Comparison of ENCODE assay signal across 10 cellular contexts in genomic region chr2:74392449-74392743, GRCh38. TPM values are rescaled to one million over a fixed set of nuclear protein-coding genes. Genes with fewer than 3 reads are reported as not detected.
DNase-seq lines count a peak whose midpoint lies in the region; ATAC-seq, FAIRE-seq and TF ChIP-seq lines count a peak whose summit lies in the region.
"Had no signal": no experiment of that assay in that cellular context is flagged by ENCODE, and none has a peak within 500 bp of the region (broad histone marks: within the 10 kb centered on the region; RNA-seq: fewer than 3 reads in every experiment).

No MANE protein-coding gene starts in this region.

- H3K9me3 Mint-ChIP-seq in CD8-positive, alpha-beta T cell, result no peaks in the 10 kb centered on the region
- no peaks in the 10 kb centered on the region for H3K9me3 Mint-ChIP-seq in endothelial cell (ENCODE audit: unreplicated experiment)

- no peak overlapping the region for H3K27ac Mint-ChIP-seq in CD8-positive, alpha-beta T cell
- peak overlapping the region; percentile 93 for H3K27ac Mint-ChIP-seq in endothelial cell (ENCODE audit: unreplicated experiment)

- TF ChIP-seq CTCF in CD8-positive, alpha-beta T cell (IDR thresholded peaks at IDR 0.05), result no peak
- TF ChIP-seq CTCF in endothelial cell (IDR thresholded peaks at IDR 0.05; ENCODE audit: unreplicated experiment) (no peak), osteoblast (IDR thresholded peaks at IDR 0.05; ENCODE audit: extremely low read depth, low read depth, low read length) (no peak), kidney (IDR thresholded peaks at IDR 0.05; ENCODE audit: borderline replicate concordance, extremely low read depth, insufficient read depth) (no peak)

- DNase-seq in CD8-positive, alpha-beta T cell, result no peak
- no peak for DNase-seq in MG63
- no peak for DNase-seq in endothelial cell (ENCODE audit: low spot score)
- DNase-seq in osteoblast (ENCODE audit: insufficient read length, low spot score, missing footprints), result no peak
- DNase-seq in kidney, result no peak
- DNase-seq in EL, result no peak

- H3K4me3 Mint-ChIP-seq in CD8-positive, alpha-beta T cell, result peak overlapping the region; percentile 99
- H3K4me3 Mint-ChIP-seq in endothelial cell (ENCODE audit: unreplicated experiment), result peak overlapping the region; percentile 95

- no peaks in the 10 kb centered on the region for H3K27me3 Mint-ChIP-seq in CD8-positive, alpha-beta T cell (ENCODE audit: low read depth)
- H3K27me3 Mint-ChIP-seq in endothelial cell (ENCODE audit: unreplicated experiment), result peaks cover 6% of the 10 kb centered on the region

- peaks cover 5% of the 10 kb centered on the region for H3K36me3 Mint-ChIP-seq in CD8-positive, alpha-beta T cell
- H3K36me3 Mint-ChIP-seq in endothelial cell (ENCODE audit: low read depth, unreplicated experiment), result no peaks in the 10 kb centered on the region

- peaks cover 45% of the 10 kb centered on the region for H3K79me2 ChIP-seq in osteoblast (ENCODE audit: insufficient read depth, low read length)

- no peaks in the 10 kb centered on the region for H3K9me3 ChIP-seq in CD8-positive, alpha-beta T cell (ENCODE audit: low read length)
- no peaks in the 10 kb centered on the region for H3K9me3 ChIP-seq in MG63
- no peaks in the 10 kb centered on the region for H3K9me3 ChIP-seq in osteoblast (ENCODE audit: low read depth, low read length)
- H3K9me3 ChIP-seq in kidney (ENCODE audit: control insufficient read depth in 1 of 2, low read length in 2 of 2), result no peaks in the 10 kb centered on the region
- H3K9me3 ChIP-seq: colonic mucosa, uterus had no signal

- peak overlapping the region in 1 of 2 donors; percentile 35 for H3K9ac ChIP-seq in kidney (ENCODE audit: low read length in 2 of 2)

- intact Hi-C loops in CD8-positive, alpha-beta T cell (cut with DNase I, micrococcal nuclease), result loop anchor here (1.0 to 10.0 kb wide), 12 partner anchors 29 to 1158 kb away; partner anchors contain the start of genes C2orf81 (in 2 of the 2), CCDC142 (in 2 of the 2), CCT7 (in 2 of the 2) and DGUOK (in 2 of the 2)
- intact Hi-C loops in kidney (cut with DNase I), result no loop called here

- H3K4me1 Mint-ChIP-seq in CD8-positive, alpha-beta T cell (ENCODE audit: low read depth), result peaks cover 9% of the 10 kb centered on the region
- H3K4me1 Mint-ChIP-seq in endothelial cell (ENCODE audit: unreplicated experiment), result peaks cover 7% of the 10 kb centered on the region

- peaks cover 24% of the 10 kb centered on the region for H4K20me1 ChIP-seq in osteoblast (ENCODE audit: insufficient read depth, low read length)

- no peaks in the 10 kb centered on the region for H3K27me3 ChIP-seq in CD8-positive, alpha-beta T cell (ENCODE audit: insufficient read depth, low read length)
- H3K27me3 ChIP-seq in MG63 (no peaks in the 10 kb centered on the region), osteoblast (ENCODE audit: insufficient read depth, low read length) (no peaks in the 10 kb centered on the region)
- H3K27me3 ChIP-seq: colonic mucosa, uterus had no signal

- no peaks in the 10 kb centered on the region for H3K36me3 ChIP-seq in CD8-positive, alpha-beta T cell (ENCODE audit: insufficient read depth, low read length)
- H3K36me3 ChIP-seq in MG63 (no peaks in the 10 kb centered on the region), osteoblast (ENCODE audit: insufficient read depth, low read length) (no peaks in the 10 kb centered on the region), kidney (ENCODE audit: control insufficient read depth in 1 of 2, insufficient read depth in 2 of 2, low read length in 2 of 2) (no peaks in the 10 kb centered on the region)
- H3K36me3 ChIP-seq: colonic mucosa, uterus had no signal

- H2AFZ ChIP-seq in osteoblast (ENCODE audit: low read length), result peak overlapping the region; percentile 92

- POLR2A ChIA-PET in CD8-positive, alpha-beta T cell (lab: Charles Lee), result interaction anchor here (1.0 to 2.6 kb wide), 9 partner anchors 13 to 655 kb away, joined by 3 to 14 read pairs (median 3); partner anchors contain the start of genes AUP1, C2orf81, CCDC142 and DCTN1

- CTCF ChIA-PET in CD8-positive, alpha-beta T cell (lab: Charles Lee), result interaction anchor here (1.0 to 2.3 kb wide), 9 partner anchors 12 to 143 kb away, joined by 3 to 9 read pairs (median 4); partner anchors contain the start of genes C2orf81, CCDC142 and TTC31

- ATAC-seq in CD8-positive, alpha-beta T cell, result no peak
- ATAC-seq in GM19397 (IDR thresholded peaks at IDR 0.05; ENCODE audit: unreplicated experiment) (no peak), GM21737 (IDR thresholded peaks at IDR 0.05; ENCODE audit: unreplicated experiment) (no peak)

- H3K4me3 ChIP-seq in CD8-positive, alpha-beta T cell (ENCODE audit: low read depth, low read length), result no peak overlapping the region
- peak overlapping the region; percentile 76 for H3K4me3 ChIP-seq in MG63
- H3K4me3 ChIP-seq in osteoblast (ENCODE audit: insufficient read depth, low read length), result peak overlapping the region; percentile 93
- H3K4me3 ChIP-seq in kidney (ENCODE audit: low read length in 2 of 2), result peak overlapping the region in 1 of 2 donors; percentile 69

- FAIRE-seq in kidney (lab: Jason Lieb, UNC), result no peak

- peaks cover 20% of the 10 kb centered on the region for H3K4me1 ChIP-seq in CD8-positive, alpha-beta T cell (ENCODE audit: insufficient read depth, low read length)
- H3K4me1 ChIP-seq in osteoblast (ENCODE audit: insufficient read depth, low read length) (peaks cover 21% of the 10 kb centered on the region), kidney (ENCODE audit: control insufficient read depth in 1 of 2, insufficient read depth in 1 of 2, low read depth in 1 of 2, low read length in 2 of 2) (peaks cover 9 to 13% of the 10 kb centered on the region in 2 donors)

- H3K4me2 ChIP-seq in osteoblast (ENCODE audit: insufficient read depth, low read length), result peak overlapping the region; percentile 97

- no peak overlapping the region for H3K27ac ChIP-seq in CD8-positive, alpha-beta T cell (ENCODE audit: low read depth, low read length)
- H3K27ac ChIP-seq in osteoblast (ENCODE audit: low read depth, low read length), result no peak overlapping the region
- H3K27ac ChIP-seq in kidney (ENCODE audit: low read depth in 2 of 2, low read length in 2 of 2), result no peak overlapping the region

RNA-seq across cellular contexts. Expression of gene DCTN1, which starts 12.3 kb away (rescaled TPM):
- total RNA-seq in CD8-positive, alpha-beta T cell, result 10 to 100 TPM; 46.1 to 53.7 TPM
- 99.3 and 150 TPM in 2 replicates for total RNA-seq in MG63 (2014; rRNA removed; shearing (Covaris generic); ENCODE audit: low replicate concordance)
- total RNA-seq in endothelial cell (ENCODE audit: unreplicated experiment), result 244 TPM
- total RNA-seq in osteoblast, result 135 and 177 TPM in 2 replicates
- total RNA-seq in kidney, result 134 TPM
- polyA plus RNA-seq in kidney (ENCODE audit: insufficient read depth, low read depth, low replicate concordance), result 191 TPM

RNA-seq across cellular contexts. Expression of gene C2orf81, which starts 29.0 kb away (rescaled TPM):
- total RNA-seq in CD8-positive, alpha-beta T cell, result 1 to 10 TPM in 1 of 2 experiments, under 1 TPM in 1; 0.75 to 1.8 TPM
- not detected in 2 replicates for total RNA-seq in MG63 (2014; rRNA removed; shearing (Covaris generic); ENCODE audit: low replicate concordance)
- 5.0 TPM for total RNA-seq in endothelial cell (ENCODE audit: unreplicated experiment)
- total RNA-seq in osteoblast, result 0.72 and 1.5 TPM in 2 replicates
- 11.6 TPM for total RNA-seq in kidney
- polyA plus RNA-seq in kidney (ENCODE audit: insufficient read depth, low read depth, low replicate concordance), result 8.8 TPM

RNA-seq across cellular contexts. Expression of gene WDR54, which starts 29.1 kb away (rescaled TPM):
- 10 to 100 TPM; 18.4 to 19.8 TPM for total RNA-seq in CD8-positive, alpha-beta T cell
- total RNA-seq in MG63 (2014; rRNA removed; shearing (Covaris generic); ENCODE audit: low replicate concordance), result 25.3 and 26.9 TPM in 2 replicates
- total RNA-seq in endothelial cell (ENCODE audit: unreplicated experiment), result 34.1 TPM
- 21.2 and 23.9 TPM in 2 replicates for total RNA-seq in osteoblast
- total RNA-seq in kidney, result 23.3 TPM
- 37.6 TPM for polyA plus RNA-seq in kidney (ENCODE audit: insufficient read depth, low read depth, low replicate concordance)

RNA-seq across cellular contexts. Expression of gene SLC4A5, which starts 49.2 kb away (rescaled TPM):
- total RNA-seq in CD8-positive, alpha-beta T cell, result 1 to 10 TPM; 5.7 to 8.0 TPM
- total RNA-seq in MG63 (2014; rRNA removed; shearing (Covaris generic); ENCODE audit: low replicate concordance), result under 0.01 TPM in 1 of 2 replicates, not detected in the other
- total RNA-seq in endothelial cell (ENCODE audit: unreplicated experiment) (4.2 TPM), osteoblast (0.36 and 2.7 TPM in 2 replicates), kidney (5.2 TPM)
- polyA plus RNA-seq in kidney (ENCODE audit: insufficient read depth, low read depth, low replicate concordance), result 1.1 TPM

RNA-seq across cellular contexts. Expression of gene RTKN, which starts 49.3 kb away (rescaled TPM):
- total RNA-seq in CD8-positive, alpha-beta T cell, result under 1 TPM; 0.42 to 0.54 TPM
- 8.8 and 12.7 TPM in 2 replicates for total RNA-seq in MG63 (2014; rRNA removed; shearing (Covaris generic); ENCODE audit: low replicate concordance)
- total RNA-seq in endothelial cell (ENCODE audit: unreplicated experiment), result 65.4 TPM
- 14.1 and 16.2 TPM in 2 replicates for total RNA-seq in osteoblast
- 76.4 TPM for total RNA-seq in kidney
- polyA plus RNA-seq in kidney (ENCODE audit: insufficient read depth, low read depth, low replicate concordance), result 95.6 TPM
